1 cellular context compared by ENCODE assay signal in the genomic region with DNA sequence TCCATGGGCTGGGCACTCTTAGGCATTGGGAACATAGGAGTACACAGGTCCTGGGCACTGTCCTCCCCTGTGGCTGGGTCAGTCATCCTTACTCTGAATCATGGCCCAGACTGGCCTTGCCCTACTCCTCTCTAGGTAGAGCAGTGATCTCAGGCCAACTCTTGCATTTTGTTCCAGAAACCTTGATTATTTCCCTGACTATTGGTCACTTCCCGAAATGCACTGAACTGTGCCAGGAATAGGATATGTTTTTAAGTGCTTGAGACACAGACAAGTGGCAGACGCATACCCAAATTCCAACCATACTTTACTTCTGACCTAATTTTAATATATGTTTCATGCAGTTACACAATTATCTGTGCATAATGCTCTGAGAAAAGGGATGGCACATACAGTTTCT.
TF ChIP-seq lines count a peak whose summit lies in the region.

No MANE protein-coding gene starts in this region.

TF ChIP-seq in HepG2, 621 proteins besides CTCF, POLR2A, EP300 and RAD21:
- no peak for TF ChIP-seq MBD4 (IDR thresholded peaks at IDR 0.05; ENCODE audit: borderline replicate concordance, low read length)
- TF ChIP-seq, protein P1, sequence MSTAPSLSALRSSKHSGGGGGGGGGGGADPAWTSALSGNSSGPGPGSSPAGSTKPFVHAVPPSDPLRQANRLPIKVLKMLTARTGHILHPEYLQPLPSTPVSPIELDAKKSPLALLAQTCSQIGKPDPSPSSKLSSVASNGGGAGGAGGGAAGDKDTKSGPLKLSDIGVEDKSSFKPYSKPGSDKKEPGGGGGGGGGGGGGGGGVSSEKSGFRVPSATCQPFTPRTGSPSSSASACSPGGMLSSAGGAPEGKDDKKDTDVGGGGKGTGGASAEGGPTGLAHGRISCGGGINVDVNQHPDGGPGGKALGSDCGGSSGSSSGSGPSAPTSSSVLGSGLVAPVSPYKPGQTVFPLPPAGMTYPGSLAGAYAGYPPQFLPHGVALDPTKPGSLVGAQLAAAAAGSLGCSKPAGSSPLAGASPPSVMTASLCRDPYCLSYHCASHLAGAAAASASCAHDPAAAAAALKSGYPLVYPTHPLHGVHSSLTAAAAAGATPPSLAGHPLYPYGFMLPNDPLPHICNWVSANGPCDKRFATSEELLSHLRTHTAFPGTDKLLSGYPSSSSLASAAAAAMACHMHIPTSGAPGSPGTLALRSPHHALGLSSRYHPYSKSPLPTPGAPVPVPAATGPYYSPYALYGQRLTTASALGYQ (CRISPR knock-in tag; IDR thresholded peaks at IDR 0.05), result no peak
- TF ChIP-seq, protein P2, sequence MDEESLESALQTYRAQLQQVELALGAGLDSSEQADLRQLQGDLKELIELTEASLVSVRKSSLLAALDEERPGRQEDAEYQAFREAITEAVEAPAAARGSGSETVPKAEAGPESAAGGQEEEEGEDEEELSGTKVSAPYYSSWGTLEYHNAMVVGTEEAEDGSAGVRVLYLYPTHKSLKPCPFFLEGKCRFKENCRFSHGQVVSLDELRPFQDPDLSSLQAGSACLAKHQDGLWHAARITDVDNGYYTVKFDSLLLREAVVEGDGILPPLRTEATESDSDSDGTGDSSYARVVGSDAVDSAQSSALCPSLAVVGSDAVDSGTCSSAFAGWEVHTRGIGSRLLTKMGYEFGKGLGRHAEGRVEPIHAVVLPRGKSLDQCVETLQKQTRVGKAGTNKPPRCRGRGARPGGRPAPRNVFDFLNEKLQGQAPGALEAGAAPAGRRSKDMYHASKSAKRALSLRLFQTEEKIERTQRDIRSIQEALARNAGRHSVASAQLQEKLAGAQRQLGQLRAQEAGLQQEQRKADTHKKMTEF (CRISPR knock-in tag; IDR thresholded peaks at IDR 0.05), result no peak
- TF ChIP-seq FOXC1 (CRISPR knock-in tag; IDR thresholded peaks at IDR 0.05; ENCODE audit: borderline replicate concordance), result no peak
- no peak for TF ChIP-seq SOX6 (IDR thresholded peaks at IDR 0.05)
- TF ChIP-seq SOX6 (CRISPR knock-in tag; IDR thresholded peaks at IDR 0.05), result no peak
- TF ChIP-seq FLYWCH1 (CRISPR knock-in tag; IDR thresholded peaks at IDR 0.05), result no peak
- no peak for TF ChIP-seq ZNF766 (CRISPR knock-in tag; IDR thresholded peaks at IDR 0.05; ENCODE audit: borderline replicate concordance)
- no peak for TF ChIP-seq ZNF577 (CRISPR knock-in tag; IDR thresholded peaks at IDR 0.05; ENCODE audit: borderline replicate concordance, low read depth)
- no peak for TF ChIP-seq NPAS2 (CRISPR knock-in tag; IDR thresholded peaks at IDR 0.05; ENCODE audit: borderline replicate concordance)
